ENCODE assay signal across 18 cellular contexts in genomic region chr21:37454869-37455503, GRCh38.
DNase-seq lines count a peak whose midpoint lies in the region; ATAC-seq, FAIRE-seq and TF ChIP-seq lines count a peak whose summit lies in the region.
"Had no signal": no experiment of that assay in that cellular context is flagged by ENCODE, and none has a peak within 500 bp of the region (broad histone marks: within the 10 kb centered on the region; RNA-seq: fewer than 3 reads in every experiment).

No MANE protein-coding gene starts in this region.

- no peak overlapping the region for H3K4ac ChIP-seq in H1 (replicated peaks; ENCODE audit: insufficient read length, low read depth, low read length)

- H4K5ac ChIP-seq in H1 (ENCODE audit: insufficient read length, low read depth, low read length): no peak overlapping the region

- TF ChIP-seq CTCF in HFFc6 (IDR thresholded peaks at IDR 0.05) (no peak), H1 (IDR thresholded peaks at IDR 0.05; ENCODE audit: control extremely low read depth in 1 of 3, insufficient read depth in 1 of 3, low read depth in 1 of 3, low read length in 3 of 3) (no peak), gastrocnemius medialis (IDR thresholded peaks at IDR 0.05 in 4 of 5, conservative IDR thresholded peaks at IDR 0.05 in 1 of 5) (no peak), thyroid gland (IDR thresholded peaks at IDR 0.05) (no peak)

- no peaks in the 10 kb centered on the region for H3K27me3 Mint-ChIP-seq in activated CD4-positive, alpha-beta T cell treated with anti-CD3 and anti-CD28 coated beads, Interleukin-2, amount 10 ng/mL, durations not matched to agents 24 days and 14 days
- peaks cover 4% of the 10 kb centered on the region; the same call in 1 of the 2 replicates for H3K27me3 Mint-ChIP-seq in HFFc6 (ENCODE audit: insufficient read depth)
- H3K27me3 Mint-ChIP-seq: activated CD8-positive, alpha-beta memory T cell treated with anti-CD3 and anti-CD28 coated beads, Interleukin-2, amount 10 ng/mL, durations not matched to agents 7 days and 5 days had no signal

- H3K23me2 ChIP-seq in H1 (ENCODE audit: low read depth, low read length): no peaks in the 10 kb centered on the region

- no peak overlapping the region for H3K4me2 ChIP-seq in H1 (ENCODE audit: insufficient read depth in 1 of 2, low read depth in 2 of 2, low read length in 2 of 2)

- peaks cover 21% of the 10 kb centered on the region for H3K79me1 ChIP-seq in H1 (ENCODE audit: low read depth, low read length)

- H3K9ac ChIP-seq in H1 (replicated peaks in 1 of 4; ENCODE audit: extremely low read depth in 1 of 4, low read depth in 3 of 4, low read length in 3 of 4): no peak overlapping the region

- no peaks in the 10 kb centered on the region for H3K9me3 Mint-ChIP-seq in activated CD4-positive, alpha-beta T cell treated with anti-CD3 and anti-CD28 coated beads, Interleukin-2, amount 10 ng/mL, durations not matched to agents 24 days and 14 days
- no peaks in the 10 kb centered on the region for H3K9me3 Mint-ChIP-seq in HFFc6
- H3K9me3 Mint-ChIP-seq: nephron progenitor cell; T-helper 2 cell treated with Interferon-gamma antibody and Interleukin-4, amounts not matched to agents 5 μg/mL and 100 μg/mL, for 36 hours had no signal

- H3K4me1 Mint-ChIP-seq in activated CD4-positive, alpha-beta T cell treated with anti-CD3 and anti-CD28 coated beads, Interleukin-2, amount 10 ng/mL, durations not matched to agents 24 days and 14 days: peaks cover 58% of the 10 kb centered on the region
- peaks cover 92% of the 10 kb centered on the region for H3K4me1 Mint-ChIP-seq in HFFc6 (ENCODE audit: low read depth)

- H2BK5ac ChIP-seq in H1 (ENCODE audit: low read depth, low read length): no peak overlapping the region

- H2BK12ac ChIP-seq in H1 (ENCODE audit: low read depth, low read length): no peak overlapping the region

- POLR2A ChIA-PET in H1 (lab: Charles Lee; ENCODE audit: partially characterized antibody): no interaction called here

- H3K27ac ChIP-seq in H1 (ENCODE audit: low read depth, low read length) (no peak overlapping the region), gastrocnemius medialis (peak overlapping the region; percentile 78 to 86 (median 80)), thyroid gland (no peak overlapping the region)
- H3K27ac ChIP-seq: gastroesophageal sphincter, skin epidermis had no signal

- 66% methylated on average over 2 of the region's 2 CpGs; no CpG with 5 or more reads in 1 of the 2 experiments for WGBS in H1 (ENCODE audit: extremely low coverage in 1 of 2, insufficient coverage in 1 of 2, insufficient read length in 1 of 2, insufficient replicate concordance in 2 of 2, low coverage in 1 of 2, low lambda C conversion rate in 2 of 2, missing lambda C conversion rate in 1 of 2), 2 experiments
- WGBS in thyroid gland, 2 donors: 29 to 37% methylated on average over 2 of the region's 2 CpGs

- H3K79me2 ChIP-seq in H1 (ENCODE audit: control insufficient read depth in 1 of 2, insufficient read depth in 2 of 2, low read length in 2 of 2): peaks cover 13 to 98% of the 10 kb centered on the region in 2 experiments

- no peak overlapping the region for H2AK5ac ChIP-seq in H1 (ENCODE audit: low read depth, low read length)

- TF ChIP-seq POLR2A in H1 (IDR thresholded peaks at IDR 0.05; ENCODE audit: control extremely low read depth in 1 of 2, low read depth in 2 of 2, low read length in 2 of 2): no peak
- no peak for TF ChIP-seq POLR2A in gastrocnemius medialis (IDR thresholded peaks at IDR 0.05)
- no peak for TF ChIP-seq POLR2A in thyroid gland (IDR thresholded peaks at IDR 0.05)

- CTCF ChIA-PET in H1 (lab: Charles Lee; ENCODE audit: partially characterized antibody): interaction anchor here (0.6 to 1.3 kb wide), 2 partner anchors 9 to 41 kb away, joined by 3 read pairs; no protein-coding TSS in a partner anchor

- ATAC-seq in gastrocnemius medialis (no peak), HG02571 (IDR thresholded peaks at IDR 0.05; ENCODE audit: unreplicated experiment) (no peak)
- ATAC-seq: activated CD8-positive, alpha-beta memory T cell treated with anti-CD3 and anti-CD28 coated beads, Interleukin-2, amount 10 ng/mL, durations not matched to agents 7 days and 5 days; gastroesophageal sphincter had no signal

- no peak overlapping the region for H3K4me3 Mint-ChIP-seq in activated CD4-positive, alpha-beta T cell treated with anti-CD3 and anti-CD28 coated beads, Interleukin-2, amount 10 ng/mL, durations not matched to agents 24 days and 14 days
- H3K4me3 Mint-ChIP-seq in HFFc6: no peak overlapping the region
- H3K4me3 Mint-ChIP-seq: activated CD8-positive, alpha-beta memory T cell treated with anti-CD3 and anti-CD28 coated beads, Interleukin-2, amount 10 ng/mL, durations not matched to agents 7 days and 5 days; nephron progenitor cell had no signal

- H2BK120ac ChIP-seq in H1 (replicated peaks; ENCODE audit: low read depth, low read length): no peak overlapping the region

- H4K91ac ChIP-seq in H1 (replicated peaks; ENCODE audit: insufficient read length, low read length): no peak overlapping the region

- H2BK15ac ChIP-seq in H1 (ENCODE audit: low read length): 0 out of 2 replicates have a peak overlapping the region, but pooled peaks have one; percentile 31

- no peak for TF ChIP-seq EP300 in H1 (IDR thresholded peaks at IDR 0.05; ENCODE audit: borderline replicate concordance in 1 of 2, low read depth in 2 of 2, low read length in 2 of 2)

- in situ Hi-C loops in gastrocnemius medialis (cut with MboI; ENCODE audit: low sequenced_read_pairs in 4 of 4): no loop called here

- H4K20me1 ChIP-seq in H1 (replicated peaks in 1 of 2; ENCODE audit: control insufficient read depth in 1 of 2, insufficient read depth in 2 of 2, low read length in 2 of 2): peaks cover 28 to 35% of the 10 kb centered on the region in 2 experiments

- H3K56ac ChIP-seq in H1 (replicated peaks; ENCODE audit: insufficient read length, low read depth, low read length): no peak overlapping the region

- H3K36me3 ChIP-seq in H1 (ENCODE audit: control insufficient read depth in 2 of 4, insufficient read depth in 4 of 4, low read length in 3 of 4): peaks cover 0 to 3% (median 0%) of the 10 kb centered on the region in 4 experiments; a peak in 2 of 8 replicates
- H3K36me3 ChIP-seq in gastrocnemius medialis: no peaks in the 10 kb centered on the region
- H3K36me3 ChIP-seq in thyroid gland: no peaks in the 10 kb centered on the region
- H3K36me3 ChIP-seq: gastroesophageal sphincter had no signal

- no peak for DNase-seq in activated CD4-positive, alpha-beta T cell treated with anti-CD3 and anti-CD28 coated beads, Interleukin-2, amount 10 ng/mL, durations not matched to agents 24 days and 14 days
- DNase-seq in activated CD4-positive, alpha-beta T cell treated with anti-CD3 and anti-CD28 coated beads, Interleukin-2, amount 50 U/mL, for 4 hours: no peak
- no peak for DNase-seq in HFFc6
- no peak for DNase-seq in H1 (ENCODE audit: low read depth in 1 of 2, low spot score in 2 of 2)
- no peak for DNase-seq in gastrocnemius medialis
- no peak for DNase-seq in thyroid gland
- no peak for DNase-seq in islet precursor cell
- DNase-seq: activated CD8-positive, alpha-beta memory T cell treated with anti-CD3 and anti-CD28 coated beads, Interleukin-2, amount 10 ng/mL, durations not matched to agents 7 days and 5 days; DMS79 treated with DMSO at 0.1 percent for 48 hours; effector CD4-positive, alpha-beta T cell; NCI-H1092 treated with DMSO at 0.1 percent for 48 hours; NCI-H446; nephron progenitor cell had no signal

- H3K14ac ChIP-seq in H1 (ENCODE audit: insufficient read length): no peak overlapping the region

- H3K4me3 ChIP-seq in H1 (ENCODE audit: extremely low read depth in 1 of 4, insufficient read depth in 2 of 4, low read depth in 3 of 4, low read length in 4 of 4): no peak overlapping the region
- peak overlapping the region in 2 of 4 donors; percentile 11 to 25 for H3K4me3 ChIP-seq in gastrocnemius medialis
- no peak overlapping the region for H3K4me3 ChIP-seq in thyroid gland (replicated peaks in 1 of 3)
- H3K4me3 ChIP-seq: gastroesophageal sphincter, skin epidermis had no signal

- H3K4me1 ChIP-seq in H1 (replicated peaks in 1 of 4; ENCODE audit: control insufficient read depth in 3 of 4, insufficient read depth in 4 of 4, low read length in 3 of 4) (peaks cover 2 to 24% (median 16%) of the 10 kb centered on the region in 4 experiments), gastrocnemius medialis (peaks cover 97 to 100% of the 10 kb centered on the region in 2 donors), thyroid gland (peaks cover 31 to 58% of the 10 kb centered on the region in 2 donors)

- H3K27ac Mint-ChIP-seq in activated CD4-positive, alpha-beta T cell treated with anti-CD3 and anti-CD28 coated beads, Interleukin-2, amount 10 ng/mL, durations not matched to agents 24 days and 14 days: peak overlapping the region; percentile 3
- H3K27ac Mint-ChIP-seq in HFFc6: peak overlapping the region; percentile 30; the same call in 1 of the 2 replicates
- H3K27ac Mint-ChIP-seq: activated CD8-positive, alpha-beta memory T cell treated with anti-CD3 and anti-CD28 coated beads, Interleukin-2, amount 10 ng/mL, durations not matched to agents 7 days and 5 days; T-helper 2 cell treated with Interferon-gamma antibody and Interleukin-4, amounts not matched to agents 5 μg/mL and 100 μg/mL, for 36 hours had no signal

- H4K8ac ChIP-seq in H1 (ENCODE audit: extremely low read depth, insufficient read depth, low read length): no peak overlapping the region

- TF ChIP-seq RAD21 in H1 (IDR thresholded peaks at IDR 0.05 in 1 of 2, conservative IDR thresholded peaks at IDR 0.05 in 1 of 2; ENCODE audit: low read depth in 2 of 2, low read length in 2 of 2): no peak

- H3K18ac ChIP-seq in H1 (ENCODE audit: extremely low read depth, low read length): no peak overlapping the region

- intact Hi-C loops in activated CD4-positive, alpha-beta T cell treated with anti-CD3 and anti-CD28 coated beads, Interleukin-2, amount 10 ng/mL, durations not matched to agents 24 days and 14 days (cut with micrococcal nuclease): no loop called here
- intact Hi-C loops in gastrocnemius medialis (cut with DNase I; ENCODE audit: low total_unique reads): loop anchor here (5.0 kb wide), 2 partner anchors 88 to 107 kb away; partner anchors contain the start of gene DYRK1A
- intact Hi-C loops in thyroid gland (cut with DNase I): no loop called here

- FAIRE-seq in H1 (lab: Jason Lieb, UNC): no peak
- FAIRE-seq: urothelium cell line had no signal

- no peaks in the 10 kb centered on the region for H3K9me3 ChIP-seq in H1 (ENCODE audit: insufficient read depth in 2 of 2, low read depth in 1 of 2, low read length in 1 of 2)
- no peaks in the 10 kb centered on the region for H3K9me3 ChIP-seq in gastrocnemius medialis
- H3K9me3 ChIP-seq in thyroid gland: no peaks in the 10 kb centered on the region
- H3K9me3 ChIP-seq: gastroesophageal sphincter had no signal

- H3K23ac ChIP-seq in H1 (ENCODE audit: insufficient read length): no peak overlapping the region

- H2BK20ac ChIP-seq in H1 (ENCODE audit: low read length): no peak overlapping the region

- no peak overlapping the region for H2AFZ ChIP-seq in H1 (ENCODE audit: low read length)

- H3K27me3 ChIP-seq in H1 (replicated peaks in 1 of 4; ENCODE audit: control insufficient read depth in 3 of 4, extremely low read depth in 1 of 4, insufficient read depth in 3 of 4, low read length in 3 of 4) (no peaks in the 10 kb centered on the region), gastrocnemius medialis (no peaks in the 10 kb centered on the region), thyroid gland (no peaks in the 10 kb centered on the region)
- H3K27me3 ChIP-seq: gastroesophageal sphincter had no signal

- peaks cover 27% of the 10 kb centered on the region for H3K36me3 Mint-ChIP-seq in activated CD4-positive, alpha-beta T cell treated with anti-CD3 and anti-CD28 coated beads, Interleukin-2, amount 10 ng/mL, durations not matched to agents 24 days and 14 days (ENCODE audit: low read depth)
- H3K36me3 Mint-ChIP-seq in HFFc6 (ENCODE audit: low read depth): peaks cover 5% of the 10 kb centered on the region

Comparison
In these comparisons a context has a peak if more than half of its experiments do, and no peak if none do; other contexts are left out.
1. H3K27ac ChIP-seq: peak in gastrocnemius medialis (4 of 4); none in H1 (single experiment) and thyroid gland (0 of 3).